ENCODE assay signal across 17 cellular contexts in genomic region chr15:59993950-59994401, GRCh38. TPM values are rescaled to one million over a fixed set of nuclear protein-coding genes. Genes with fewer than 3 reads are reported as not detected.
DNase-seq lines count a peak whose midpoint lies in the region; TF ChIP-seq lines count a peak whose summit lies in the region.
"Had no signal": no experiment of that assay in that cellular context is flagged by ENCODE, and none has a peak within 500 bp of the region (broad histone marks: within the 10 kb centered on the region; RNA-seq: fewer than 3 reads in every experiment).

No MANE protein-coding gene starts in this region.

- no peak overlapping the region for H2BK12ac ChIP-seq in trophoblast cell (ENCODE audit: low read length)

- no peak overlapping the region for H4K91ac ChIP-seq in trophoblast cell (ENCODE audit: low read depth, low read length)

- H3K4me3 ChIP-seq in HUES6 (ENCODE audit: low read depth, low read length): peak overlapping the region; percentile 68
- H3K4me3 ChIP-seq in astrocyte of the spinal cord (ENCODE audit: low read depth, low read length): no peak overlapping the region
- H3K4me3 ChIP-seq in trophoblast cell (ENCODE audit: low read depth, low read length): no peak overlapping the region
- H3K4me3 ChIP-seq: PC-9, right atrium auricular region, transverse colon had no signal

- H3K79me2 ChIP-seq in trophoblast cell (ENCODE audit: control insufficient read depth, insufficient read depth, low read length, poor library complexity): no peaks in the 10 kb centered on the region

- no peak overlapping the region for H3K14ac ChIP-seq in trophoblast cell (ENCODE audit: low read length)

- H3K27me3 ChIP-seq in HUES6 (ENCODE audit: control insufficient read depth, insufficient read depth, low read length) (peaks cover 66% of the 10 kb centered on the region), trophoblast cell (ENCODE audit: insufficient read depth, low read length) (peaks cover 56% of the 10 kb centered on the region)

- in situ Hi-C loops in astrocyte of the spinal cord (cut with HindIII; ENCODE audit: low sequenced_read_pairs): no loop called here

- H2AK5ac ChIP-seq in trophoblast cell (ENCODE audit: low read length): no peak overlapping the region

- H3K18ac ChIP-seq in trophoblast cell (ENCODE audit: low read length): no peak overlapping the region

- no peak overlapping the region for H2AFZ ChIP-seq in trophoblast cell (ENCODE audit: insufficient read depth, low read length, poor library complexity)
- H2AFZ ChIP-seq: PC-9 had no signal

- H3K9ac ChIP-seq in HUES6 (ENCODE audit: low read length): peak overlapping the region; percentile 80
- H3K9ac ChIP-seq in trophoblast cell (ENCODE audit: low read length): no peak overlapping the region

- no peak overlapping the region for H4K8ac ChIP-seq in trophoblast cell (ENCODE audit: low read depth, low read length)

- H3K4ac ChIP-seq in trophoblast cell (ENCODE audit: low read depth, low read length): no peak overlapping the region

- H3K9me3 ChIP-seq in HUES6 (ENCODE audit: control insufficient read depth, insufficient read depth, low read depth, low read length) (no peaks in the 10 kb centered on the region), trophoblast cell (ENCODE audit: insufficient read depth, low read depth, low read length) (peaks cover 2% of the 10 kb centered on the region)
- H3K9me3 ChIP-seq: right atrium auricular region, transverse colon had no signal

- peak; percentile 8 for TF ChIP-seq CTCF in astrocyte of the spinal cord (IDR thresholded peaks at IDR 0.05; ENCODE audit: low read depth, low read length)

- H3K27ac ChIP-seq in HUES6 (ENCODE audit: low read depth, low read length): no peak overlapping the region
- no peak overlapping the region for H3K27ac ChIP-seq in trophoblast cell (ENCODE audit: low read depth, low read length)
- H3K27ac ChIP-seq: PC-9, right atrium auricular region, transverse colon had no signal

- H4K12ac ChIP-seq in trophoblast cell (ENCODE audit: low read depth, low read length): no peak overlapping the region

- no peak overlapping the region for H2BK5ac ChIP-seq in trophoblast cell (ENCODE audit: low read depth, low read length, poor library complexity)

- peaks cover 41% of the 10 kb centered on the region for H3K4me1 ChIP-seq in HUES6 (ENCODE audit: control insufficient read depth, insufficient read depth, low read length)
- H3K4me1 ChIP-seq in trophoblast cell (ENCODE audit: control insufficient read depth in 1 of 2, insufficient read depth in 2 of 2, low read length in 2 of 2): peaks cover 0 to 7% of the 10 kb centered on the region in 2 experiments

- H2BK120ac ChIP-seq in trophoblast cell (ENCODE audit: insufficient read depth, low read length, poor library complexity): no peak overlapping the region

- no peak overlapping the region for H3K23ac ChIP-seq in trophoblast cell (ENCODE audit: low read length)

- H3K36me3 ChIP-seq in HUES6 (ENCODE audit: control insufficient read depth, insufficient read depth, low read length) (no peaks in the 10 kb centered on the region), trophoblast cell (ENCODE audit: control insufficient read depth in 1 of 2, insufficient read depth in 2 of 2, low read length in 2 of 2) (no peaks in the 10 kb centered on the region)
- H3K36me3 ChIP-seq: right atrium auricular region, transverse colon had no signal

- H3K4me2 ChIP-seq in trophoblast cell (ENCODE audit: low read length): peak overlapping the region; percentile 21
- H3K4me2 ChIP-seq: PC-9 had no signal

- DNase-seq in NCI-H82 (lab: John Stamatoyannopoulos, UW): peak; percentile 71
- no peak for DNase-seq in NCI-H82 treated with DMSO at 0.1 percent for 48 hours (lab: John Stamatoyannopoulos, UW; ENCODE audit: unreplicated experiment)
- DNase-seq in astrocyte of the spinal cord (ENCODE audit: low read depth, low spot score): no peak
- DNase-seq in trophoblast cell: peak in 1 of 2 donors; percentile 31
- no peak for DNase-seq in NCI-H2196 (lab: John Stamatoyannopoulos, UW; ENCODE audit: unreplicated experiment)
- no peak for DNase-seq in globus pallidus (ENCODE audit: low spot score)
- DNase-seq in activated CD4-positive, CD25-positive, alpha-beta regulatory T cell treated with anti-CD3 and anti-CD28 coated beads, Interleukin-2, amount 50 U/mL, for 72 hours: no peak
- DNase-seq: activated effector memory CD4-positive, alpha-beta T cell treated with Interleukin-2 at 50 U/mL for 16 hours; cortex of kidney; foreskin fibroblast; GF-D8; HCEC 1CT; NCI-H1417; PC-9; transverse colon had no signal

- no peaks in the 10 kb centered on the region for H3K79me1 ChIP-seq in trophoblast cell (ENCODE audit: low read length)

- WGBS in trophoblast cell (ENCODE audit: extremely low coverage, insufficient coverage, insufficient read length): no CpG with 5 or more reads among the region's 20 CpGs

RNA-seq across cellular contexts. Expression of gene FOXB1, which starts 10.1 kb away (rescaled TPM):
- 0.04 and 0.05 TPM in 2 replicates for polyA plus RNA-seq in trophoblast cell (2013)
